Comparison of ENCODE assay signal across 15 cellular contexts in genomic region chr17:62101519-62101918, GRCh38. TPM values are rescaled to one million over a fixed set of nuclear protein-coding genes. Genes with fewer than 3 reads are reported as not detected.
DNase-seq lines count a peak whose midpoint lies in the region; ATAC-seq and TF ChIP-seq lines count a peak whose summit lies in the region.
"Had no signal": no experiment of that assay in that cellular context is flagged by ENCODE, and none has a peak within 500 bp of the region (broad histone marks: within the 10 kb centered on the region; RNA-seq: fewer than 3 reads in every experiment).

No MANE protein-coding gene starts in this region.

- TF ChIP-seq POLR2A in Peyer's patch (IDR thresholded peaks at IDR 0.05), result no peak

- TF ChIP-seq CTCF in Peyer's patch (IDR thresholded peaks at IDR 0.05) (no peak), mucosa of descending colon (IDR thresholded peaks at IDR 0.05) (no peak)

- DNase-seq in Peyer's patch, result peak in 1 of 3 donors; percentile 51
- DNase-seq in left lobe of liver (ENCODE audit: low spot score), result no peak
- no peak for DNase-seq in mucosa of descending colon
- DNase-seq in NCI-H1436 (lab: John Stamatoyannopoulos, UW), result no peak
- DNase-seq: CD8-positive, alpha-beta T cell; COR-L47; DMS 273 treated with DMSO at 0.1 percent for 48 hours; DMS53; DND-41; EL had no signal

- peaks cover 0 to 5% (median 0%) of the 10 kb centered on the region in 4 donors for H3K4me1 ChIP-seq in Peyer's patch
- peaks cover 4% of the 10 kb centered on the region for H3K4me1 ChIP-seq in mucosa of descending colon (ENCODE audit: low read depth)

- H3K9me3 ChIP-seq in Peyer's patch, result no peaks in the 10 kb centered on the region
- H3K9me3 ChIP-seq in mucosa of descending colon, result no peaks in the 10 kb centered on the region
- H3K9me3 ChIP-seq: BLaER1 treated with 17β-estradiol and CSF1 and Interleukin-3, amounts not matched to agents 10 nM and 100 nM; HAP-1 had no signal

- H3K27me3 ChIP-seq in Peyer's patch, result no peaks in the 10 kb centered on the region
- H3K27me3 ChIP-seq: BLaER1 treated with 17β-estradiol and CSF1 and Interleukin-3, amounts not matched to agents 10 nM and 100 nM had no signal

- peak overlapping the region in 3 of 4 donors; percentile 28 to 63 (median 60) for H3K27ac ChIP-seq in Peyer's patch
- H3K27ac ChIP-seq: BLaER1 treated with 17β-estradiol and CSF1 and Interleukin-3, amounts not matched to agents 10 nM and 100 nM had no signal

- ATAC-seq in left lobe of liver, result peak; percentile 70
- ATAC-seq in mucosa of descending colon, result peak; percentile 63
- ATAC-seq in HG02798 (IDR thresholded peaks at IDR 0.05; ENCODE audit: poor library complexity, unreplicated experiment), result no peak
- no peak for ATAC-seq in HG02642 (IDR thresholded peaks at IDR 0.05; ENCODE audit: poor library complexity, unreplicated experiment)
- ATAC-seq: CD8-positive, alpha-beta T cell; GM12878 had no signal

- no peak overlapping the region for H3K4me3 ChIP-seq in Peyer's patch
- no peak overlapping the region for H3K4me3 ChIP-seq in mucosa of descending colon
- H3K4me3 ChIP-seq: BLaER1 treated with 17β-estradiol and CSF1 and Interleukin-3, amounts not matched to agents 10 nM and 100 nM; GM12878; HAP-1 had no signal

- intact Hi-C loops in mucosa of descending colon (cut with DNase I, micrococcal nuclease), result no loop called here

- H3K36me3 ChIP-seq in Peyer's patch, result no peaks in the 10 kb centered on the region
- no peaks in the 10 kb centered on the region for H3K36me3 ChIP-seq in mucosa of descending colon (ENCODE audit: low read depth)
- H3K36me3 ChIP-seq: BLaER1 treated with 17β-estradiol and CSF1 and Interleukin-3, amounts not matched to agents 10 nM and 100 nM; HAP-1 had no signal

RNA-seq across cellular contexts. Expression of gene MED13, which starts 36.4 kb away (rescaled TPM):
- total RNA-seq in Peyer's patch (100 to 1,000 TPM in 3 of 4 donors, 10 to 100 TPM in 1; 84.4 to 452 (median 131) TPM), left lobe of liver (35.4 TPM), mucosa of descending colon (100 to 1,000 TPM in 1 of 3 donors, 10 to 100 TPM in 2; 71.1 to 104 (median 82.4) TPM)

Comparison
In these comparisons a context has a peak if more than half of its experiments do, and no peak if none do; other contexts are left out.
1. ATAC-seq: peak in left lobe of liver (single experiment) and mucosa of descending colon (single experiment); none in HG02798 (single experiment) and HG02642 (single experiment).